8 cellular contexts compared by ENCODE assay signal in the genomic region with DNA sequence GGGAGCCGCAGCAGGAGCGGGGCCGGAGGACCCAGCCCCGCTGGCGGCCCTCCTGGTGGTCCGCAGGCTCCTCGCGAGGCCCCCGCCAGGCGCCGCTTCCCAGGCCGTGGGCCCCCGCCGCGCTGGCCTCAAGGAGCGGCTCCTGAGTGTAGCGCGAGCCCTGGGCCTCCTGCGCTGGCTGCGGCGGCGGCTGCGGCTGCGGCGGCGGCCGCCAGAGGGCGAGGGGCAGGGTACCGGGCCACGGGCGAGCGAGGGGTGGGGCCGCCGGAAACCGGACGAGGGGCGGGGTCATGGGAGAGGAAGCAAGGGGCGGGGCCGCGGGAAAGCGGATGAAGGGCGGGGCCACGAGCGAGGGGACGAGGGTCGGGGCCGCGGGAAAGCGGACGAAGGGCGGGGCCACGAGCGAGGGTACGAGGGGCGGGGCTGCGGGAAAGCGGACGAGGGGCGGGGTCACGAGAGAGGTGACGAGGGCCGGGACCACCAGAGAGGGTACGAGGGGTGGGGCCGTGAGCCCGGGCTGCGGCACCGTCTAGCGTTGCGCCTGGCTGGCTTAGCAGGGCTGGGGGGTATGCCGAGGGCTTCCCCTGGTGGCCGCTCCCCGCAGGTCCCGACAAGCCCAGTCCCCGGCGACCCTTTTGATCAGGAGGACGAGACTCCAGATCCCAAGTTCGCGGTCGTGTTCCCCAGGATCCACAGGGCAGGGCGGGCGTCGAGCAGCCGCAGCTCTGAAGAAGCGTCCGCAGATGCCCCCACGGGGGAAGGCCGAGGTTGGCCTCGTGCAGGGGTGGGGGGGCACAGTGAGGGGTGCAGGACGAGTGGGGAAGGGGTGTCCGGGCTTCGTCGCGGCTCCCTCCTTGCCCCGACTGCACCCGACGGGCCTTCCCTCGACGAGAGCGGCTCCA. TPM values are rescaled to one million over a fixed set of nuclear protein-coding genes. Genes with fewer than 3 reads are reported as not detected.
A peak's percentile ranks its signal among the peaks of the same experiment; 100 is the strongest.
DNase-seq lines count a peak whose midpoint lies in the region; ATAC-seq and TF ChIP-seq lines count a peak whose summit lies in the region.

No MANE protein-coding gene starts in this region.

- TF ChIP-seq CTCF in AG09319 (IDR thresholded peaks at IDR 0.05; ENCODE audit: low read depth, low read length) (peak; percentile 25), liver (IDR thresholded peaks at IDR 0.05; ENCODE audit: low read depth, low read length, missing input control) (peak; percentile 73)

- intact Hi-C loops in activated CD4-positive, alpha-beta memory T cell treated with anti-CD3 and anti-CD28 coated beads for 36 hours (cut with micrococcal nuclease) = loop anchor here (1.0 kb wide), 2 partner anchors 72 to 163 kb away; no protein-coding TSS in a partner anchor

- ATAC-seq in HG03565 (IDR thresholded peaks at IDR 0.05; ENCODE audit: unreplicated experiment) = peak; percentile 76

- H3K27ac ChIP-seq in liver (ENCODE audit: low read depth in 1 of 2, low read length in 2 of 2) = peak overlapping the region; percentile 86 to 90

- peaks cover 3 to 13% (median 8%) of the 10 kb centered on the region in 4 donors for H3K4me1 ChIP-seq in liver (ENCODE audit: control insufficient read depth in 4 of 4, insufficient read depth in 4 of 4, low read length in 3 of 4)

- POLR2A ChIA-PET in activated CD4-positive, alpha-beta memory T cell treated with anti-CD3 and anti-CD28 coated beads for 36 hours (lab: Charles Lee) = interaction anchor here (1.0 to 1.3 kb wide), 3 partner anchors 133 to 300 kb away, joined by 3 to 4 read pairs (median 3); partner anchors contain the start of genes SLC25A19 and TMEM94

- CTCF ChIA-PET in activated CD4-positive, alpha-beta memory T cell treated with anti-CD3 and anti-CD28 coated beads for 36 hours (lab: Charles Lee) = interaction anchor here (0.9 to 4.0 kb wide), 6 partner anchors 9 to 164 kb away, joined by 3 to 20 read pairs (median 3); partner anchors contain the start of gene TSEN54

- H3K9me3 ChIP-seq in liver (ENCODE audit: control insufficient read depth in 4 of 4, low read length in 3 of 4) = no peaks in the 10 kb centered on the region

- H3K4me3 ChIP-seq in liver (ENCODE audit: low read depth in 1 of 3, low read length in 3 of 3) = peak overlapping the region; percentile 60 to 79 (median 62)

- H3K27me3 Mint-ChIP-seq in activated CD4-positive, alpha-beta memory T cell treated with anti-CD3 and anti-CD28 coated beads for 36 hours = no peaks in the 10 kb centered on the region

- H3K9ac ChIP-seq in liver (ENCODE audit: low read depth in 1 of 2, low read length in 2 of 2) = peak overlapping the region in 1 of 2 donors; percentile 38

- H3K9me3 Mint-ChIP-seq in activated CD4-positive, alpha-beta memory T cell treated with anti-CD3 and anti-CD28 coated beads for 36 hours = no peaks in the 10 kb centered on the region

- H3K27ac Mint-ChIP-seq in activated CD4-positive, alpha-beta memory T cell treated with anti-CD3 and anti-CD28 coated beads for 36 hours = no peak overlapping the region

- peak in 1 of 2 donors; percentile 19 for TF ChIP-seq RAD21 in liver (IDR thresholded peaks at IDR 0.05)

- no peaks in the 10 kb centered on the region for H3K4me1 Mint-ChIP-seq in activated CD4-positive, alpha-beta memory T cell treated with anti-CD3 and anti-CD28 coated beads for 36 hours (ENCODE audit: low read depth)

- H3K36me3 ChIP-seq in liver (ENCODE audit: control insufficient read depth in 4 of 4, insufficient read depth in 3 of 4, low read depth in 1 of 4, low read length in 3 of 4) = peaks cover 0 to 1% (median 0%) of the 10 kb centered on the region in 4 donors

- no peaks in the 10 kb centered on the region for H3K27me3 ChIP-seq in liver (ENCODE audit: control insufficient read depth in 4 of 4, insufficient read depth in 4 of 4, low read length in 3 of 4)

- H3K4me3 Mint-ChIP-seq in activated CD4-positive, alpha-beta memory T cell treated with anti-CD3 and anti-CD28 coated beads for 36 hours = peak overlapping the region; percentile 69

- no peaks in the 10 kb centered on the region for H3K36me3 Mint-ChIP-seq in activated CD4-positive, alpha-beta memory T cell treated with anti-CD3 and anti-CD28 coated beads for 36 hours

- WGBS in liver = 11% methylated on average over 99 of the region's 99 CpGs

- DNase-seq in AG09319 (ENCODE audit: extremely low read depth, low read depth) (peak; percentile 62), GM19238 (ENCODE audit: insufficient read length, low spot score) (peak; percentile 98), NCI-H69 (lab: John Stamatoyannopoulos, UW) (peak; percentile 97), dermis microvascular lymphatic vessel endothelial cell (ENCODE audit: low read depth in 2 of 2) (peak; percentile 60 to 80)
- DNase-seq in activated CD4-positive, alpha-beta memory T cell treated with anti-CD3 and anti-CD28 coated beads for 36 hours = peak; percentile 98
- DNase-seq in stimulated activated CD4-positive, alpha-beta T cell treated with anti-CD3 and anti-CD28 coated beads, Interleukin-2, amount 100 ng/mL, for 4 hours (ENCODE audit: low read depth) = peak; percentile 97

TF ChIP-seq in liver, 16 proteins besides CTCF, POLR2A, EP300 and RAD21:
- no peak for TF ChIP-seq ATF3 (IDR thresholded peaks at IDR 0.05)
- no peak for TF ChIP-seq HNF4G (IDR thresholded peaks at IDR 0.05)
- no peak for TF ChIP-seq TAF1 (conservative IDR thresholded peaks at IDR 0.05)
- TF ChIP-seq FOXA2 (IDR thresholded peaks at IDR 0.05) = no peak
- peak in 1 of 2 donors; percentile 81 for TF ChIP-seq GABPA (IDR thresholded peaks at IDR 0.05 in 1 of 2, conservative IDR thresholded peaks at IDR 0.05 in 1 of 2)
- no peak for TF ChIP-seq HNF4A (conservative IDR thresholded peaks at IDR 0.05)
- no peak for TF ChIP-seq ZBTB33 (IDR thresholded peaks at IDR 0.05)

RNA-seq across cellular contexts. Expression of gene MYO15B, which starts 1.7 kb away (rescaled TPM):
- 10 to 100 TPM; 16.8 to 20.5 TPM for total RNA-seq in activated CD4-positive, alpha-beta memory T cell treated with anti-CD3 and anti-CD28 coated beads for 36 hours
- 5.3 and 12.3 TPM in 2 replicates for total RNA-seq in dermis microvascular lymphatic vessel endothelial cell
- total RNA-seq in liver = 10 to 100 TPM; 21.2 to 34.4 TPM
- polyA plus RNA-seq in liver = 10 to 100 TPM; 13.3 to 14.8 TPM

RNA-seq across cellular contexts. Expression of gene SMIM5, which starts 44.0 kb away (rescaled TPM):
- not detected for total RNA-seq in activated CD4-positive, alpha-beta memory T cell treated with anti-CD3 and anti-CD28 coated beads for 36 hours
- total RNA-seq in dermis microvascular lymphatic vessel endothelial cell (under 0.01 TPM in 1 of 2 replicates, not detected in the other), liver (10 to 100 TPM in 1 of 2 donors, under 1 TPM in 1; 0.25 to 54.9 TPM)
- polyA plus RNA-seq in liver = under 1 TPM; 0.10 TPM

Comparison
In these comparisons a context has a peak if more than half of its experiments do, and no peak if none do; other contexts are left out.
1. Peak in every context shown above with its lines: DNase-seq, ATAC-seq, H3K4me3 ChIP-seq and H3K27ac ChIP-seq.